Comparison of ENCODE assay signal across 9 cellular contexts in genomic region chr6:39088331-39088730, GRCh38. TPM values are rescaled to one million over a fixed set of nuclear protein-coding genes. Genes with fewer than 3 reads are reported as not detected.
A peak's percentile ranks its signal among the peaks of the same experiment; 100 is the strongest.
DNase-seq lines count a peak whose midpoint lies in the region; ATAC-seq and TF ChIP-seq lines count a peak whose summit lies in the region.
"Had no signal": no experiment of that assay in that cellular context is flagged by ENCODE, and none has a peak within 500 bp of the region (broad histone marks: within the 10 kb centered on the region; RNA-seq: fewer than 3 reads in every experiment).

No MANE protein-coding gene starts in this region.

- H3K9me3 Mint-ChIP-seq in MCF 10A (ENCODE audit: unreplicated experiment) (no peaks in the 10 kb centered on the region), progenitor cell of endocrine pancreas (ENCODE audit: low read depth) (no peaks in the 10 kb centered on the region)

- ATAC-seq in RWPE2 (ENCODE audit: low read depth) (0 out of 3 replicates have a peak, but pooled peaks have one; percentile 50), gastroesophageal sphincter (peak; percentile 87), HG02610 (IDR thresholded peaks at IDR 0.05; ENCODE audit: unreplicated experiment) (no peak), HG02642 (IDR thresholded peaks at IDR 0.05; ENCODE audit: poor library complexity, unreplicated experiment) (no peak), HG03520 (IDR thresholded peaks at IDR 0.05; ENCODE audit: unreplicated experiment) (no peak)

- intact Hi-C loops in MCF 10A (cut with micrococcal nuclease), result no loop called here
- intact Hi-C loops in breast epithelium (cut with DNase I; ENCODE audit: low total_unique reads), result no loop called here

- BruUV-seq in MCF 10A (replicated peaks; lab: Mats Ljungman, UMichigan), result no TSS peak

- CTCF ChIA-PET in MCF 10A (lab: Yijun Ruan, JAX), result interaction anchor here (0.6 to 1.7 kb wide), 6 partner anchors 12 to 221 kb away, joined by 3 to 5 read pairs (median 4); no protein-coding TSS in a partner anchor

- TF ChIP-seq POLR2A in breast epithelium (IDR thresholded peaks at IDR 0.05), result no peak
- no peak for TF ChIP-seq POLR2A in gastroesophageal sphincter (IDR thresholded peaks at IDR 0.05)

- peak; percentile 43 for DNase-seq in MCF 10A (ENCODE audit: unreplicated experiment)
- DNase-seq in breast epithelium (ENCODE audit: low spot score in 2 of 2), result no peak
- no peak for DNase-seq in RWPE2 (ENCODE audit: low spot score)
- DNase-seq in progenitor cell of endocrine pancreas (ENCODE audit: low spot score, unreplicated experiment), result peak; percentile 53

- no peaks in the 10 kb centered on the region for H3K9me3 ChIP-seq in breast epithelium
- H3K9me3 ChIP-seq in RWPE2 (ENCODE audit: severe bottlenecking), result no peaks in the 10 kb centered on the region
- no peaks in the 10 kb centered on the region for H3K9me3 ChIP-seq in gastroesophageal sphincter

- POLR2A ChIA-PET in MCF 10A (lab: Yijun Ruan, JAX), result interaction anchor here (0.7 kb wide), 1 partner anchor 276 kb away, joined by 5 read pairs; no protein-coding TSS in a partner anchor

- no peaks in the 10 kb centered on the region for H3K27me3 ChIP-seq in breast epithelium
- H3K27me3 ChIP-seq in RWPE2 (ENCODE audit: insufficient read depth, poor library complexity, severe bottlenecking), result peaks cover 36% of the 10 kb centered on the region
- peaks cover 18% of the 10 kb centered on the region for H3K27me3 ChIP-seq in gastroesophageal sphincter

- H3K36me3 Mint-ChIP-seq in MCF 10A (ENCODE audit: insufficient read depth, unreplicated experiment) (no peaks in the 10 kb centered on the region), progenitor cell of endocrine pancreas (ENCODE audit: insufficient read depth) (no peaks in the 10 kb centered on the region)

- H3K27ac ChIP-seq in breast epithelium, result no peak overlapping the region
- no peak overlapping the region for H3K27ac ChIP-seq in RWPE2 (ENCODE audit: poor library complexity, severe bottlenecking)
- H3K27ac ChIP-seq in gastroesophageal sphincter, result no peak overlapping the region
- H3K27ac ChIP-seq: skin epidermis had no signal

- no peaks in the 10 kb centered on the region for H3K4me1 Mint-ChIP-seq in MCF 10A (ENCODE audit: insufficient read depth, unreplicated experiment)
- H3K4me1 Mint-ChIP-seq in progenitor cell of endocrine pancreas (ENCODE audit: low read depth), result peaks cover 32% of the 10 kb centered on the region

- H3K4me3 Mint-ChIP-seq in MCF 10A (ENCODE audit: unreplicated experiment), result no peak overlapping the region
- no peak overlapping the region for H3K4me3 Mint-ChIP-seq in progenitor cell of endocrine pancreas (ENCODE audit: low read depth)

- no peaks in the 10 kb centered on the region for H3K36me3 ChIP-seq in breast epithelium
- H3K36me3 ChIP-seq in RWPE2 (ENCODE audit: low read depth), result no peaks in the 10 kb centered on the region
- no peaks in the 10 kb centered on the region for H3K36me3 ChIP-seq in gastroesophageal sphincter

- no peak for TF ChIP-seq EP300 in gastroesophageal sphincter (IDR thresholded peaks at IDR 0.05)

- peaks cover 90% of the 10 kb centered on the region for H3K27me3 Mint-ChIP-seq in MCF 10A (ENCODE audit: insufficient read depth, unreplicated experiment)
- peaks cover 19% of the 10 kb centered on the region for H3K27me3 Mint-ChIP-seq in progenitor cell of endocrine pancreas

- WGBS in gastroesophageal sphincter (ENCODE audit: low coverage in 1 of 2), 2 donors, result 0 to 5% methylated on average over 1 to 4 of the region's 4 CpGs

- TF ChIP-seq CTCF in MCF 10A (IDR thresholded peaks at IDR 0.05; ENCODE audit: unreplicated experiment) (no peak), breast epithelium (IDR thresholded peaks at IDR 0.05) (peak in 1 of 3 donors; percentile 27), RWPE2 (IDR thresholded peaks at IDR 0.05; ENCODE audit: poor library complexity, severe bottlenecking) (no peak), gastroesophageal sphincter (IDR thresholded peaks at IDR 0.05) (peak in 3 of 4 experiments; percentile 47 to 65 (median 60)), progenitor cell of endocrine pancreas (IDR thresholded peaks at IDR 0.05; ENCODE audit: unreplicated experiment) (peak; percentile 65)

- H3K4me1 ChIP-seq in breast epithelium (no peaks in the 10 kb centered on the region), RWPE2 (ENCODE audit: insufficient read depth, poor library complexity, severe bottlenecking) (no peaks in the 10 kb centered on the region), gastroesophageal sphincter (peaks cover 0 to 26% (median 0%) of the 10 kb centered on the region in 3 donors)

- H3K4me3 ChIP-seq in breast epithelium (no peak overlapping the region), RWPE2 (ENCODE audit: severe bottlenecking) (no peak overlapping the region), gastroesophageal sphincter (no peak overlapping the region)
- H3K4me3 ChIP-seq: skin epidermis had no signal

- H3K27ac Mint-ChIP-seq in MCF 10A (ENCODE audit: low read depth, unreplicated experiment) (no peak overlapping the region), progenitor cell of endocrine pancreas (no peak overlapping the region)

RNA-seq across cellular contexts. Expression of gene SAYSD1, which starts 26.7 kb away (rescaled TPM):
- total RNA-seq in MCF 10A (2022) (8.4 and 10.9 TPM in 2 replicates), breast epithelium (10 to 100 TPM; 21.3 to 35.3 (median 21.8) TPM), gastroesophageal sphincter (10 to 100 TPM; 16.4 to 23.2 (median 20.7) TPM), progenitor cell of endocrine pancreas (17.4 and 19.7 TPM in 2 replicates)

RNA-seq across cellular contexts. Expression of gene GLP1R, which starts 39.8 kb away (rescaled TPM):
- not detected in 2 replicates for total RNA-seq in MCF 10A (2022)
- total RNA-seq in breast epithelium, result under 1 TPM in 2 of 3 donors, not detected in 1; 0.33 to 0.73 TPM
- total RNA-seq in gastroesophageal sphincter, result under 1 TPM in 1 of 4 donors, not detected in 3; 0.54 TPM
- 3.9 and 4.0 TPM in 2 replicates for total RNA-seq in progenitor cell of endocrine pancreas

Comparison
In these comparisons a context has a peak if more than half of its experiments do, and no peak if none do; other contexts are left out.
1. DNase-seq: peak in MCF 10A (single experiment) and progenitor cell of endocrine pancreas (single experiment); none in breast epithelium (0 of 2) and RWPE2 (single experiment).
2. CTCF ChIP-seq: peak in gastroesophageal sphincter (3 of 4) and progenitor cell of endocrine pancreas (single experiment); none in MCF 10A (single experiment) and RWPE2 (single experiment).
3. ATAC-seq: peak in RWPE2 (single experiment) and gastroesophageal sphincter (single experiment); none in HG02610 (single experiment), HG02642 (single experiment) and HG03520 (single experiment).